1 cellular context compared by ENCODE assay signal in genomic region chr1:175742790-175743459, GRCh38.
TF ChIP-seq lines count a peak whose summit lies in the region.

No MANE protein-coding gene starts in this region.

TF ChIP-seq in GM23338, 12 proteins besides CTCF, POLR2A, EP300 and RAD21 (continued from another document):
- no peak for TF ChIP-seq EZH2 (IDR thresholded peaks at IDR 0.05; ENCODE audit: low read depth, unreplicated experiment)
